ENCODE assay signal across 1 cellular context in the genomic region with DNA sequence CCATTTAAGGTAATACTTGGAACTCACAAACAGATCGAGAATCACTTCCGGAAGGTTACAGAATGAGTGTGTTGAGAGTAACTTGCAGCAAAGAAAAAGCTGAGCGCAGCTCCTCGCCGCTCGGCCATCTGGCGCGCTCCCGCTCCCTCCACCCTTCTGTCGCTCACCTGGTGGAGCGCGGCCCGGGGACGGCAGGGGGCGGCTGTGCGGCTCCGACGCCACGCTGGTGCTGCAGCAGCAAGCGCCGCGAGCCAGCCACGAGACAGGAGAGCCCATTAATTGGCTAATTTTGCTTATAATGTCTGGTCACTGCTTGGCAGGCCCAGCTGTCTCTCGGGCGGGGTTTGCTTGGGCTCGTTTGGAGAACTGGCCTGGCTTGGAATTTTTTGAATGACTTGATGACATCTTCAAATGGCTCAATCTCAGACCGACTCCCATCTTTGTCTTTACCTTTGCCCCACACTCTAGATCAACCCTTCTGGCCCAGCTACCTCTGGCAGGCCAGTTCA.
TF ChIP-seq lines count a peak whose summit lies in the region.

No MANE protein-coding gene starts in this region.

TF ChIP-seq in K562, 482 proteins besides CTCF, POLR2A, EP300 and RAD21 (continued from another document):
- TF ChIP-seq E2F6 (IDR thresholded peaks at IDR 0.05; ENCODE audit: borderline replicate concordance in 1 of 2, extremely low read depth in 1 of 2, insufficient read depth in 1 of 2, insufficient read length in 1 of 2, low read depth in 1 of 2, low read length in 1 of 2, poor library complexity in 1 of 2, severe bottlenecking in 1 of 2) (peak in 1 of 2 experiments; percentile 64), VEZF1 (CRISPR knock-in tag; IDR thresholded peaks at IDR 0.05) (no peak)
